In the genomic region with DNA sequence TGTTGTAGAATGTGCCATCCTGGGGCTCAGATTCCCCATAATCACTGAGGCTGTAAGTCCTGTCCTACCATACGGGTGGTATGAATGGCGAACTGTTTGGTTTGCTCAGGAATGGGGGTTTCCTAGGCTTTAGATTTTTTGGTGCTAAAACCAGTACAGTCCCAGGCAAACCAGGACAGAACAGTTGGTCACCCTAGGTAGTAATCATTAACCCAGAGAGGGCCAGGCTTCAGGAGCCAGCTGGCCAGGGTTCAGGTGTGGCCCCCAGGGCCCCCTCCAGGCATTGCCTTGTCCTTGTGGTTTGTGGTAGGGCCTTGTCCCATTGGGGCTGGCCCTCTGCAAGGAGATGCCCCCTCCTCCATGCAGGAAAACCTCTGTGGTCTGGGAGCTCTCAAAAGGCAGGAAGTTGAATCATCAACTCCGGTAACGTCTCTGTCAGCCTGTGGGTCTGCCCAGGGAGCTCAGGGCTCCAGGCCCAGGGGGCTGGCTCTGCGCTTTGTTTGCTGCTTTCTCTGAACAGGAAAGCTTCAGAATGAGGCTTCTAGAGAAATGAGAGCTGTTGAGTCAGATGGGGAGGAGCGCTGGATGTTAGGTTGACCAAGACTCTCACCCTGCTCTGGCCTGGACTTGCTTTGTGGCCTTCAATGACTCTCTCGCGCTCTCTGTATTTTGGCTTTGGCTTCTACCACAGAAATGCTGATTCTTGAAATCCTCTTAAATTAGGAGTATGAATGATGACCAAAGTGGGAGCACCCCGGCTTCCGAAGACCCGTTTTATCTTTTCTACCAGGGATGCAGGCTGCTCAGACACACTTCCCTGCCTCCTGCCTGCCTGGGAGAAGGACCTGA, we compare ENCODE assay signal across 7 cellular contexts. TPM values are rescaled to one million over a fixed set of nuclear protein-coding genes. Genes with fewer than 3 reads are reported as not detected.
DNase-seq lines count a peak whose midpoint lies in the region; ATAC-seq and TF ChIP-seq lines count a peak whose summit lies in the region.

No MANE protein-coding gene starts in this region.

- TF ChIP-seq CTCF in smooth muscle cell (IDR thresholded peaks at IDR 0.05; ENCODE audit: borderline replicate concordance, insufficient read depth, poor library complexity, severe bottlenecking): no peak

- H2AFZ ChIP-seq in smooth muscle cell (ENCODE audit: low read depth): peak overlapping the region; percentile 17

- H3K27me3 ChIP-seq in SJSA1 (replicated peaks): no peaks in the 10 kb centered on the region
- no peaks in the 10 kb centered on the region for H3K27me3 ChIP-seq in smooth muscle cell (ENCODE audit: low read depth)

- H3F3A ChIP-seq in smooth muscle cell (ENCODE audit: low read depth): peaks cover 11% of the 10 kb centered on the region

- intact Hi-C loops in left ventricle myocardium superior (cut with micrococcal nuclease): no loop called here

- H3K4me2 ChIP-seq in smooth muscle cell: peak overlapping the region; percentile 68

- DNase-seq in SJSA1 (ENCODE audit: low read depth in 1 of 2, low spot score in 2 of 2) (peak; percentile 98 to 99), left ventricle myocardium superior (peak; percentile 72), smooth muscle cell (lab: John Stamatoyannopoulos, UW; ENCODE audit: unreplicated experiment) (peak; percentile 37), retina (no peak)
- DNase-seq in activated naive CD4-positive, alpha-beta T cell treated with anti-CD3 and anti-CD28 coated beads, Interleukin-2, amount 50 U/mL, for 16 hours: peak; percentile 38

- H3K4me1 ChIP-seq in SJSA1 (replicated peaks): peaks cover 48% of the 10 kb centered on the region
- peaks cover 5% of the 10 kb centered on the region for H3K4me1 ChIP-seq in smooth muscle cell (ENCODE audit: low read depth)

- H3K79me2 ChIP-seq in smooth muscle cell (ENCODE audit: low read depth): no peaks in the 10 kb centered on the region

- H3K9me3 ChIP-seq in SJSA1 (replicated peaks): no peaks in the 10 kb centered on the region
- H3K9me3 ChIP-seq in smooth muscle cell (replicated peaks; ENCODE audit: low read depth): no peaks in the 10 kb centered on the region

- H3K9ac ChIP-seq in smooth muscle cell (ENCODE audit: low read depth): peak overlapping the region; percentile 50

- ATAC-seq in GM18909 (IDR thresholded peaks at IDR 0.05; ENCODE audit: poor library complexity, unreplicated experiment) (peak; percentile 90), HG03139 (IDR thresholded peaks at IDR 0.05; ENCODE audit: unreplicated experiment) (peak; percentile 83), left ventricle myocardium superior (peak; percentile 60)

- no peaks in the 10 kb centered on the region for H3K36me3 ChIP-seq in SJSA1
- no peaks in the 10 kb centered on the region for H3K36me3 ChIP-seq in smooth muscle cell (ENCODE audit: low read depth)

- H4K20me1 ChIP-seq in smooth muscle cell (ENCODE audit: low read depth): no peaks in the 10 kb centered on the region

- 26% methylated on average over 11 of the region's 11 CpGs for WGBS in smooth muscle cell (ENCODE audit: low lambda C conversion rate)

- peak overlapping the region; percentile 81 for H3K27ac ChIP-seq in SJSA1
- peak overlapping the region; percentile 91 for H3K27ac ChIP-seq in smooth muscle cell (ENCODE audit: low read depth)

- no peak overlapping the region for H3K4me3 ChIP-seq in SJSA1
- no peak overlapping the region for H3K4me3 ChIP-seq in smooth muscle cell

RNA-seq across cellular contexts. Expression of a gene that starts 22.2 kb away (rescaled TPM):
- 12.5 and 14.6 TPM in 2 replicates for total RNA-seq in SJSA1 (2014; rRNA removed; shearing (Covaris generic))
- 28.7 TPM for total RNA-seq in left ventricle myocardium superior
- 5.0 and 18.0 TPM in 2 replicates for total RNA-seq in smooth muscle cell
- 4.3 and 5.5 TPM in 2 replicates for polyA plus RNA-seq in smooth muscle cell
